39 cellular contexts compared by ENCODE assay signal in the genomic region with DNA sequence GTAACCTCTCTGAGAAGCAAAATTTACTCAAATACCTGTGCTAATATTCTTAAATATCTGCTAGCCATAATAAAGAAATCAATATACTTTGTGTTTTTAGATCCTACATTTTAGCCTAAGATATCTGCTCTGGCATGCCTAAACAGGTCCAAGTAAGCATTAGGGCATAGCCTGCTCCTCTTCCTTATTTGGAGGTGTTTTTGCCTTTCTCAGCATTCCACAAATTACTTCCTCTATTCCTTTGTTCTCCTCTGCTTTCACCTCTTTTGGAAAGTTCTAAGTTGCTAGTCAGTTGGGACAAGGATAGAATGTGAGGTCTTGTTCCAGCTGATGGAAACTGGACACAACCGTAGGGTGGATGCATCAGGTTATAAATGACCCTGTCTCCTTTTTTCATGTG. TPM values are rescaled to one million over a fixed set of nuclear protein-coding genes. Genes with fewer than 3 reads are reported as not detected.
"Had no signal": no experiment of that assay in that cellular context is flagged by ENCODE, and none has a peak within 500 bp of the region (broad histone marks: within the 10 kb centered on the region; RNA-seq: fewer than 3 reads in every experiment).

No MANE protein-coding gene starts in this region.

- H3K9me3 Mint-ChIP-seq: activated T-helper 1 cell treated with anti-CD3 and anti-CD28 coated beads, Interleukin-12 subunit alpha, Interleukin-12 subunit beta, Interleukin-2, Interleukin-4 antibody, amounts not matched to agents 30 ng/mL and 10 ng/mL and 1 ng/mL, durations not matched to agents 14 hours and 24 hours and 36 hours; T-helper 2 cell treated with Interferon-gamma antibody and Interleukin-4, amounts not matched to agents 5 μg/mL and 100 μg/mL, for 36 hours had no signal

- H3K4me3 ChIP-seq: adrenal gland, body of pancreas, breast epithelium had no signal

- FAIRE-seq: astrocyte had no signal

- H3K36me3 Mint-ChIP-seq: activated CD4-positive, alpha-beta memory T cell treated with anti-CD3 and anti-CD28 coated beads for 36 hours; activated naive CD8-positive, alpha-beta T cell treated with anti-CD3 and anti-CD28 coated beads for 36 hours had no signal

- H3K27ac Mint-ChIP-seq: activated B cell treated with CpG ODN at 0.5 μM for 24 hours; activated CD4-positive, alpha-beta memory T cell treated with anti-CD3 and anti-CD28 coated beads for 36 hours; activated CD4-positive, alpha-beta T cell treated with anti-CD3 and anti-CD28 coated beads, Interleukin-2, amount 10 ng/mL, durations not matched to agents 24 days and 14 days; activated CD8-positive, alpha-beta T cell treated with anti-CD3 and anti-CD28 coated beads for 36 hours; activated naive CD4-positive, alpha-beta T cell treated with anti-CD3 and anti-CD28 coated beads for 36 hours; activated naive CD4-positive, alpha-beta T cell treated with anti-CD3 and anti-CD28 coated beads, Interleukin-2, amount 50 U/mL, for 72 hours; activated naive CD8-positive, alpha-beta T cell treated with anti-CD3 and anti-CD28 coated beads for 36 hours; activated T-cell treated with anti-CD3 and anti-CD28 coated beads, Interleukin-2, amount 50 U/mL, for 72 hours; activated T-helper 1 cell treated with anti-CD3 and anti-CD28 coated beads, Interleukin-12 subunit alpha, Interleukin-12 subunit beta, Interleukin-2, Interleukin-4 antibody, amounts not matched to agents 30 ng/mL and 10 ng/mL and 1 ng/mL, durations not matched to agents 14 hours and 24 hours and 36 hours; activated T-helper 17 cell treated with anti-CD3 and anti-CD28 coated beads, Interleukin-2, amount 50 U/mL, for 72 hours; T-helper 1 cell treated with Interleukin-12 subunit alpha and Interleukin-12 subunit beta and Interleukin-4 antibody, amounts not matched to agents 30 μg/mL and 1 μg/mL, for 36 hours; T-helper 2 cell treated with Interferon-gamma antibody and Interleukin-4, amounts not matched to agents 5 μg/mL and 100 μg/mL, for 36 hours had no signal

- H3K4me1 ChIP-seq: adrenal gland, body of pancreas, breast epithelium had no signal

- H3K27me3 ChIP-seq: adrenal gland, body of pancreas, brain microvascular endothelial cell, breast epithelium had no signal

- H3K9me3 ChIP-seq: adrenal gland had no signal

- H3K36me3 ChIP-seq: adrenal gland, brain microvascular endothelial cell, breast epithelium had no signal

- H3K4me3 Mint-ChIP-seq: activated B cell treated with CpG ODN at 0.5 μM for 24 hours; activated CD4-positive, alpha-beta memory T cell treated with anti-CD3 and anti-CD28 coated beads for 36 hours; activated CD4-positive, alpha-beta T cell treated with anti-CD3 and anti-CD28 coated beads, Interleukin-2, amount 10 ng/mL, durations not matched to agents 24 days and 14 days; activated CD8-positive, alpha-beta T cell treated with anti-CD3 and anti-CD28 coated beads for 36 hours; activated naive CD4-positive, alpha-beta T cell treated with anti-CD3 and anti-CD28 coated beads for 36 hours; activated naive CD8-positive, alpha-beta T cell treated with anti-CD3 and anti-CD28 coated beads for 36 hours; activated T-cell treated with anti-CD3 and anti-CD28 coated beads, Interleukin-2, amount 50 U/mL, for 4 hours; activated T-cell treated with anti-CD3 and anti-CD28 coated beads, Interleukin-2, amount 50 U/mL, for 72 hours; activated T-helper 1 cell treated with anti-CD3 and anti-CD28 coated beads, Interleukin-12 subunit alpha, Interleukin-12 subunit beta, Interleukin-2, Interleukin-4 antibody, amounts not matched to agents 30 ng/mL and 10 ng/mL and 1 ng/mL, durations not matched to agents 14 hours and 24 hours and 36 hours; activated T-helper 17 cell treated with anti-CD3 and anti-CD28 coated beads, Interleukin-2, amount 50 U/mL, for 72 hours; T-helper 1 cell treated with Interleukin-12 subunit alpha and Interleukin-12 subunit beta and Interleukin-4 antibody, amounts not matched to agents 30 μg/mL and 1 μg/mL, for 36 hours; T-helper 2 cell treated with Interferon-gamma antibody and Interleukin-4, amounts not matched to agents 5 μg/mL and 100 μg/mL, for 36 hours had no signal

- H3K4me1 Mint-ChIP-seq: activated B cell treated with CpG ODN at 0.5 μM for 24 hours; activated CD4-positive, alpha-beta T cell treated with anti-CD3 and anti-CD28 coated beads, Interleukin-2, amount 10 ng/mL, durations not matched to agents 24 days and 14 days; activated naive CD8-positive, alpha-beta T cell treated with anti-CD3 and anti-CD28 coated beads for 36 hours; activated T-helper 17 cell treated with anti-CD3 and anti-CD28 coated beads, Interleukin-2, amount 50 U/mL, for 72 hours had no signal

- DNase-seq: activated B cell treated with CpG ODN at 0.5 μM for 24 hours; activated CD4-positive, alpha-beta memory T cell treated with anti-CD3 and anti-CD28 coated beads for 36 hours; activated CD4-positive, alpha-beta T cell treated with anti-CD3 and anti-CD28 coated beads for 4 hours; activated CD4-positive, alpha-beta T cell treated with anti-CD3 and anti-CD28 coated beads, Interleukin-2, amount 10 ng/mL, durations not matched to agents 24 days and 14 days; activated CD4-positive, alpha-beta T cell treated with anti-CD3 and anti-CD28 coated beads, Interleukin-2, amount 50 U/mL, for 1 hour; activated CD4-positive, alpha-beta T cell treated with anti-CD3 and anti-CD28 coated beads, Interleukin-2, amount 50 U/mL, for 4 hours; activated CD4-positive, CD25-positive, alpha-beta regulatory T cell treated with anti-CD3 and anti-CD28 coated beads, Interleukin-2, amount 50 U/mL, for 72 hours; activated CD8-positive, alpha-beta memory T cell treated with anti-CD3 and anti-CD28 coated beads, Interleukin-2, amount 50 U/mL, for 4 hours; activated CD8-positive, alpha-beta T cell treated with anti-CD3 and anti-CD28 coated beads for 36 hours; activated effector memory CD4-positive, alpha-beta T cell treated with anti-CD3 and anti-CD28 coated beads, Interleukin-2, amount 50 U/mL, for 16 hours; activated gamma-delta T cell treated with Interleukin-2 at 50 U/mL for 16 hours; activated naive CD4-positive, alpha-beta T cell; activated naive CD4-positive, alpha-beta T cell treated with anti-CD3 and anti-CD28 coated beads for 36 hours; activated naive CD4-positive, alpha-beta T cell treated with anti-CD3 and anti-CD28 coated beads, Interleukin-2, amount 50 U/mL, for 16 hours; activated naive CD8-positive, alpha-beta T cell treated with anti-CD3 and anti-CD28 coated beads for 36 hours; activated T-cell treated with anti-CD3 and anti-CD28 coated beads for 4 hours; activated T-cell treated with anti-CD3 and anti-CD28 coated beads, Interleukin-2, amount 50 U/mL, for 1 hour; activated T-cell treated with anti-CD3 and anti-CD28 coated beads, Interleukin-2, amount 50 U/mL, for 4 hours; activated T-cell treated with anti-CD3 and anti-CD28 coated beads, Interleukin-2, amount 50 U/mL, for 72 hours; adrenal gland; amniotic stem cell; aorta; body of pancreas; brain microvascular endothelial cell; central memory CD4-positive, alpha-beta T cell; T-helper 1 cell; T-helper 2 cell; T-helper 9 cell had no signal

- H3K27ac ChIP-seq: adrenal gland, body of pancreas, brain microvascular endothelial cell, breast epithelium, VCaP had no signal

RNA-seq across cellular contexts. Expression of a gene that starts 7.2 kb away (rescaled TPM):
- total RNA-seq: activated B cell treated with CpG ODN at 0.5 μM for 24 hours; activated CD4-positive, alpha-beta memory T cell treated with anti-CD3 and anti-CD28 coated beads for 36 hours; activated CD4-positive, alpha-beta T cell treated with anti-CD3 and anti-CD28 coated beads, Interleukin-2, amount 10 ng/mL, durations not matched to agents 24 days and 14 days; activated CD8-positive, alpha-beta memory T cell treated with anti-CD3 and anti-CD28 coated beads for 36 hours; activated CD8-positive, alpha-beta T cell treated with anti-CD3 and anti-CD28 coated beads for 36 hours; activated naive CD4-positive, alpha-beta T cell treated with anti-CD3 and anti-CD28 coated beads for 36 hours; activated naive CD4-positive, alpha-beta T cell treated with anti-CD3 and anti-CD28 coated beads, Interleukin-2, amount 50 U/mL, for 72 hours; activated naive CD8-positive, alpha-beta T cell treated with anti-CD3 and anti-CD28 coated beads for 36 hours; activated T-cell treated with anti-CD3 and anti-CD28 coated beads, Interleukin-2, amount 50 U/mL, for 4 hours; activated T-cell treated with anti-CD3 and anti-CD28 coated beads, Interleukin-2, amount 50 U/mL, for 72 hours; activated T-helper 1 cell treated with anti-CD3 and anti-CD28 coated beads, Interleukin-12 subunit alpha, Interleukin-12 subunit beta, Interleukin-2, Interleukin-4 antibody, amounts not matched to agents 30 ng/mL and 10 ng/mL and 1 ng/mL, durations not matched to agents 14 hours and 24 hours and 36 hours; activated T-helper 17 cell treated with anti-CD3 and anti-CD28 coated beads, Interleukin-2, amount 50 U/mL, for 72 hours; adrenal gland; aorta; astrocyte; body of pancreas; breast epithelium; cardiac septum; cerebellum had no signal
- polyA plus RNA-seq: adrenal gland, aorta had no signal

RNA-seq across cellular contexts. Expression of a gene that starts 16.6 kb away (rescaled TPM):
- total RNA-seq: activated B cell treated with CpG ODN at 0.5 μM for 24 hours; activated CD4-positive, alpha-beta memory T cell treated with anti-CD3 and anti-CD28 coated beads for 36 hours; activated CD4-positive, alpha-beta T cell treated with anti-CD3 and anti-CD28 coated beads, Interleukin-2, amount 10 ng/mL, durations not matched to agents 24 days and 14 days; activated CD8-positive, alpha-beta memory T cell treated with anti-CD3 and anti-CD28 coated beads for 36 hours; activated CD8-positive, alpha-beta T cell treated with anti-CD3 and anti-CD28 coated beads for 36 hours; activated naive CD4-positive, alpha-beta T cell treated with anti-CD3 and anti-CD28 coated beads for 36 hours; activated naive CD4-positive, alpha-beta T cell treated with anti-CD3 and anti-CD28 coated beads, Interleukin-2, amount 50 U/mL, for 72 hours; activated naive CD8-positive, alpha-beta T cell treated with anti-CD3 and anti-CD28 coated beads for 36 hours; activated T-cell treated with anti-CD3 and anti-CD28 coated beads, Interleukin-2, amount 50 U/mL, for 4 hours; activated T-cell treated with anti-CD3 and anti-CD28 coated beads, Interleukin-2, amount 50 U/mL, for 72 hours; activated T-helper 1 cell treated with anti-CD3 and anti-CD28 coated beads, Interleukin-12 subunit alpha, Interleukin-12 subunit beta, Interleukin-2, Interleukin-4 antibody, amounts not matched to agents 30 ng/mL and 10 ng/mL and 1 ng/mL, durations not matched to agents 14 hours and 24 hours and 36 hours; activated T-helper 17 cell treated with anti-CD3 and anti-CD28 coated beads, Interleukin-2, amount 50 U/mL, for 72 hours; adrenal gland; aorta; astrocyte; body of pancreas; breast epithelium; cardiac septum; cerebellum had no signal
- polyA plus RNA-seq: adrenal gland had no signal

RNA-seq across cellular contexts. Expression of a gene that starts 18.1 kb away (rescaled TPM):
- total RNA-seq: activated B cell treated with CpG ODN at 0.5 μM for 24 hours; activated CD4-positive, alpha-beta memory T cell treated with anti-CD3 and anti-CD28 coated beads for 36 hours; activated CD4-positive, alpha-beta T cell treated with anti-CD3 and anti-CD28 coated beads, Interleukin-2, amount 10 ng/mL, durations not matched to agents 24 days and 14 days; activated CD8-positive, alpha-beta memory T cell treated with anti-CD3 and anti-CD28 coated beads for 36 hours; activated CD8-positive, alpha-beta T cell treated with anti-CD3 and anti-CD28 coated beads for 36 hours; activated naive CD4-positive, alpha-beta T cell treated with anti-CD3 and anti-CD28 coated beads for 36 hours; activated naive CD4-positive, alpha-beta T cell treated with anti-CD3 and anti-CD28 coated beads, Interleukin-2, amount 50 U/mL, for 72 hours; activated naive CD8-positive, alpha-beta T cell treated with anti-CD3 and anti-CD28 coated beads for 36 hours; activated T-cell treated with anti-CD3 and anti-CD28 coated beads, Interleukin-2, amount 50 U/mL, for 4 hours; activated T-cell treated with anti-CD3 and anti-CD28 coated beads, Interleukin-2, amount 50 U/mL, for 72 hours; activated T-helper 1 cell treated with anti-CD3 and anti-CD28 coated beads, Interleukin-12 subunit alpha, Interleukin-12 subunit beta, Interleukin-2, Interleukin-4 antibody, amounts not matched to agents 30 ng/mL and 10 ng/mL and 1 ng/mL, durations not matched to agents 14 hours and 24 hours and 36 hours; activated T-helper 17 cell treated with anti-CD3 and anti-CD28 coated beads, Interleukin-2, amount 50 U/mL, for 72 hours; adrenal gland; aorta; astrocyte; body of pancreas; breast epithelium; cardiac septum; cerebellum had no signal
- polyA plus RNA-seq: adrenal gland, aorta had no signal

RNA-seq across cellular contexts. Expression of a gene that starts 32.7 kb away (rescaled TPM):
- total RNA-seq: activated B cell treated with CpG ODN at 0.5 μM for 24 hours; activated CD4-positive, alpha-beta memory T cell treated with anti-CD3 and anti-CD28 coated beads for 36 hours; activated CD4-positive, alpha-beta T cell treated with anti-CD3 and anti-CD28 coated beads, Interleukin-2, amount 10 ng/mL, durations not matched to agents 24 days and 14 days; activated CD8-positive, alpha-beta memory T cell treated with anti-CD3 and anti-CD28 coated beads for 36 hours; activated CD8-positive, alpha-beta T cell treated with anti-CD3 and anti-CD28 coated beads for 36 hours; activated naive CD4-positive, alpha-beta T cell treated with anti-CD3 and anti-CD28 coated beads for 36 hours; activated naive CD4-positive, alpha-beta T cell treated with anti-CD3 and anti-CD28 coated beads, Interleukin-2, amount 50 U/mL, for 72 hours; activated naive CD8-positive, alpha-beta T cell treated with anti-CD3 and anti-CD28 coated beads for 36 hours; activated T-cell treated with anti-CD3 and anti-CD28 coated beads, Interleukin-2, amount 50 U/mL, for 4 hours; activated T-cell treated with anti-CD3 and anti-CD28 coated beads, Interleukin-2, amount 50 U/mL, for 72 hours; activated T-helper 1 cell treated with anti-CD3 and anti-CD28 coated beads, Interleukin-12 subunit alpha, Interleukin-12 subunit beta, Interleukin-2, Interleukin-4 antibody, amounts not matched to agents 30 ng/mL and 10 ng/mL and 1 ng/mL, durations not matched to agents 14 hours and 24 hours and 36 hours; activated T-helper 17 cell treated with anti-CD3 and anti-CD28 coated beads, Interleukin-2, amount 50 U/mL, for 72 hours; adrenal gland; aorta; astrocyte; body of pancreas; breast epithelium; cardiac septum; cerebellum had no signal
- polyA plus RNA-seq: adrenal gland had no signal
